ENCODE assay signal across 16 cellular contexts in genomic region chr4:185384061-185384460, GRCh38.
"Had no signal": no experiment of that assay in that cellular context is flagged by ENCODE, and none has a peak within 500 bp of the region (broad histone marks: within the 10 kb centered on the region; RNA-seq: fewer than 3 reads in every experiment).

No MANE protein-coding gene starts in this region.

- H3K4me3 ChIP-seq: mucosa of descending colon had no signal

- H3K4me1 ChIP-seq: upper lobe of right lung had no signal

- H3K27me3 ChIP-seq: gastrocnemius medialis, heart left ventricle, upper lobe of right lung had no signal

- ATAC-seq: activated T-cell treated with anti-CD3 and anti-CD28 coated beads, Interleukin-2, amount 50 U/mL, for 4 hours; naive thymus-derived CD4-positive, alpha-beta T cell; T-helper 17 cell had no signal

- H3K36me3 ChIP-seq: gastrocnemius medialis, heart left ventricle, neutrophil, upper lobe of right lung had no signal

- DNase-seq: activated CD4-positive, alpha-beta memory T cell treated with anti-CD3 and anti-CD28 coated beads, Interleukin-2, amount 10 ng/mL, durations not matched to agents 7 days and 5 days; activated CD4-positive, alpha-beta T cell treated with anti-CD3 and anti-CD28 coated beads for 4 hours; activated effector memory CD4-positive, alpha-beta T cell treated with Interleukin-2 at 50 U/mL for 16 hours; activated T-cell treated with anti-CD3 and anti-CD28 coated beads, Interleukin-2, amount 50 U/mL, for 4 hours; amniotic stem cell; effector memory CD4-positive, alpha-beta T cell; gastrocnemius medialis; naive thymus-derived CD4-positive, alpha-beta T cell; stimulated activated CD4-positive, alpha-beta T cell treated with anti-CD3 and anti-CD28 coated beads, Interleukin-15, amount 100 ng/mL, for 24 hours; stimulated activated CD4-positive, alpha-beta T cell treated with anti-CD3 and anti-CD28 coated beads, Interleukin-4, amount 100 ng/mL, for 1 hour; stimulated activated naive CD4-positive, alpha-beta T cell treated with Interleukin-2 at 50 U/mL for 16 hours; T-helper 17 cell; upper lobe of right lung had no signal

- H3K9me3 ChIP-seq: gastrocnemius medialis, mucosa of descending colon, neutrophil, upper lobe of right lung had no signal

- H3K27ac ChIP-seq: neutrophil, upper lobe of right lung had no signal
